8 cellular contexts compared by ENCODE assay signal in genomic region chr16:50273888-50274770, GRCh38. TPM values are rescaled to one million over a fixed set of nuclear protein-coding genes. Genes with fewer than 3 reads are reported as not detected.
DNase-seq lines count a peak whose midpoint lies in the region; ATAC-seq and TF ChIP-seq lines count a peak whose summit lies in the region.

No MANE protein-coding gene starts in this region.

- WGBS in hepatocyte (ENCODE audit: low lambda C conversion rate, missing lambda C conversion rate) = 89% methylated on average over 23 of the region's 28 CpGs

- no peak overlapping the region for H3K27ac ChIP-seq in hepatocyte

- H3K79me2 ChIP-seq in Loucy (ENCODE audit: insufficient read depth, low read length) (peaks cover 97% of the 10 kb centered on the region), hepatocyte (no peaks in the 10 kb centered on the region)

- peak; percentile 87 for DNase-seq in GM06990 (ENCODE audit: extremely low read depth, insufficient read length)
- peak; percentile 55 to 67 for DNase-seq in activated T-cell treated with anti-CD3 and anti-CD28 coated beads, Interleukin-2, amount 50 U/mL, for 72 hours
- peak; percentile 14 for DNase-seq in midbrain (lab: John Stamatoyannopoulos, UW)
- DNase-seq in ureter (ENCODE audit: low spot score) = no peak
- no peak for DNase-seq in hepatocyte (ENCODE audit: low spot score)

- no peak for TF ChIP-seq CTCF in GM06990 (IDR thresholded peaks at IDR 0.05; ENCODE audit: insufficient read depth, low read length, poor library complexity, severe bottlenecking)
- no peak for TF ChIP-seq CTCF in Loucy (conservative IDR thresholded peaks at IDR 0.05; ENCODE audit: low read length)
- TF ChIP-seq CTCF in hepatocyte (IDR thresholded peaks at IDR 0.05; ENCODE audit: poor library complexity) = no peak

- peaks cover 4% of the 10 kb centered on the region for H4K20me1 ChIP-seq in Loucy (ENCODE audit: insufficient read depth, low read length, poor library complexity, severe bottlenecking)
- no peaks in the 10 kb centered on the region for H4K20me1 ChIP-seq in hepatocyte (ENCODE audit: insufficient read depth, poor library complexity, severe bottlenecking)

- peak overlapping the region; percentile 86 for H3K9ac ChIP-seq in Loucy (ENCODE audit: low read depth, low read length, poor library complexity, severe bottlenecking)

- peak overlapping the region; percentile 99 for H3K27ac Mint-ChIP-seq in activated T-cell treated with anti-CD3 and anti-CD28 coated beads, Interleukin-2, amount 50 U/mL, for 72 hours

- H3K36me3 ChIP-seq in GM06990 (ENCODE audit: control insufficient read depth, insufficient read depth, low read length) = peaks cover 3% of the 10 kb centered on the region
- H3K36me3 ChIP-seq in Loucy (ENCODE audit: insufficient read depth, low read length) = no peaks in the 10 kb centered on the region
- no peaks in the 10 kb centered on the region for H3K36me3 ChIP-seq in hepatocyte (replicated peaks; ENCODE audit: insufficient read depth, low read depth)

- H3K36me3 Mint-ChIP-seq in activated T-cell treated with anti-CD3 and anti-CD28 coated beads, Interleukin-2, amount 50 U/mL, for 72 hours (ENCODE audit: insufficient read depth in 2 of 2) = peaks cover 7 to 13% of the 10 kb centered on the region in 2 donors

- H3K9me2 ChIP-seq in Loucy (replicated peaks; ENCODE audit: low read depth, low read length) (no peaks in the 10 kb centered on the region), hepatocyte (replicated peaks; ENCODE audit: insufficient read depth) (no peaks in the 10 kb centered on the region)

- H3K4me3 ChIP-seq in GM06990 (replicated peaks; ENCODE audit: low read depth, low read length) (peak overlapping the region; percentile 85), Loucy (ENCODE audit: low read length, poor library complexity, severe bottlenecking) (peak overlapping the region; percentile 76), hepatocyte (no peak overlapping the region)

- H3K9me3 Mint-ChIP-seq in activated T-cell treated with anti-CD3 and anti-CD28 coated beads, Interleukin-2, amount 50 U/mL, for 72 hours = peaks cover 0 to 2% of the 10 kb centered on the region in 2 donors

- peaks cover 95% of the 10 kb centered on the region for H3K4me1 Mint-ChIP-seq in activated T-cell treated with anti-CD3 and anti-CD28 coated beads, Interleukin-2, amount 50 U/mL, for 72 hours (ENCODE audit: low read depth)

- H3K4me1 ChIP-seq in Loucy (ENCODE audit: insufficient read depth, low read length, poor library complexity, severe bottlenecking) (peaks cover 74% of the 10 kb centered on the region), hepatocyte (ENCODE audit: insufficient read depth) (no peaks in the 10 kb centered on the region)

- ATAC-seq in GM21515 (IDR thresholded peaks at IDR 0.05; ENCODE audit: unreplicated experiment) (peak; percentile 63), GM18519 (IDR thresholded peaks at IDR 0.05; ENCODE audit: low FRiP score, unreplicated experiment) (no peak)
- ATAC-seq in activated T-cell treated with anti-CD3 and anti-CD28 coated beads, Interleukin-2, amount 50 U/mL, for 72 hours (replicated peaks in 1 of 2) = peak; percentile 43 to 53

- H3K27me3 ChIP-seq in GM06990 (replicated peaks; ENCODE audit: control insufficient read depth, insufficient read depth, low read length) = no peaks in the 10 kb centered on the region
- H3K27me3 ChIP-seq in Loucy (ENCODE audit: insufficient read depth, low read length, poor library complexity, severe bottlenecking) = no peaks in the 10 kb centered on the region
- no peaks in the 10 kb centered on the region for H3K27me3 ChIP-seq in hepatocyte

- H3F3A ChIP-seq in Loucy (ENCODE audit: low read depth) = no peaks in the 10 kb centered on the region; the same call in 1 of the 2 replicates

- H3K9me3 ChIP-seq in Loucy (ENCODE audit: insufficient read depth, low read depth, low read length) = no peaks in the 10 kb centered on the region
- no peaks in the 10 kb centered on the region for H3K9me3 ChIP-seq in hepatocyte (ENCODE audit: low read depth)

- H2AFZ ChIP-seq in Loucy (ENCODE audit: low read length) (peak overlapping the region; percentile 48; the same call in 1 of the 2 replicates), hepatocyte (no peak overlapping the region)

- H3K4me3 Mint-ChIP-seq in activated T-cell treated with anti-CD3 and anti-CD28 coated beads, Interleukin-2, amount 50 U/mL, for 72 hours = peak overlapping the region; percentile 96 to 99

- H3K4me2 ChIP-seq in Loucy (ENCODE audit: low read depth, low read length, poor library complexity, severe bottlenecking) (peak overlapping the region; percentile 99), hepatocyte (no peak overlapping the region)

- no peaks in the 10 kb centered on the region for H3K27me3 Mint-ChIP-seq in activated T-cell treated with anti-CD3 and anti-CD28 coated beads, Interleukin-2, amount 50 U/mL, for 72 hours (ENCODE audit: low read depth)

RNA-seq across cellular contexts. Expression of gene ADCY7, which starts 7.8 kb away (rescaled TPM):
- total RNA-seq in activated T-cell treated with anti-CD3 and anti-CD28 coated beads, Interleukin-2, amount 50 U/mL, for 72 hours = 10 to 100 TPM; 67.5 to 97.1 TPM
- total RNA-seq in ureter (18.6 TPM), hepatocyte (3.9 and 6.9 TPM in 2 replicates)
- polyA plus RNA-seq in hepatocyte = 3.3 and 4.4 TPM in 2 replicates

Comparison
In these comparisons a context has a peak if more than half of its experiments do, and no peak if none do; other contexts are left out.
1. DNase-seq: peak in GM06990 (single experiment), activated T-cell treated with anti-CD3 and anti-CD28 coated beads, Interleukin-2, amount 50 U/mL, for 72 hours (2 of 2) and midbrain (single experiment); none in ureter (single experiment) and hepatocyte (single experiment).